In the genomic region with DNA sequence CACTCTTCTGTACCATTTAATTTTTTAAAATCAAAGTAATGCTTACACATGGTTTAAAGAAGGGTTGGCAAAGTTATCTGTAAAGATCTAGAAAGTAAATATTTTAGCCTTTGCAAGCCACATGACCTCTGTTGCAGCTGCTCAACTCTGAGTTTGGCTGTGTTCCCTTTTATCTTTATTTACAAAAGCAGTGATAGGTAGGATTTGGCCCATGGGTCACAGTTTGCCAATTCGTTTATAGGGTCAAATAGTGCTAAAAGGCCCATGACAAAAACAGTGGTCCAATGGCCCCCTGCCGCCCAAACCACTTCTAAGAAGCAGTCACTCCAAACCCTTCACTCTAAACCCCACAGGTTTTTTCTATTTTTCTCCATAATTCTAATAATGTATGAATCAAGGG, we compare ENCODE assay signal across 1 cellular context.
A peak's percentile ranks its signal among the peaks of the same experiment; 100 is the strongest.
TF ChIP-seq lines count a peak whose summit lies in the region.

No MANE protein-coding gene starts in this region.

TF ChIP-seq in HepG2, 621 proteins besides CTCF, POLR2A, EP300 and RAD21 (continued from another document and continues in another):
- TF ChIP-seq HNF4G (IDR thresholded peaks at IDR 0.05; ENCODE audit: borderline replicate concordance, low read depth, low read length) (no peak), HNF4G (CRISPR knock-in tag; IDR thresholded peaks at IDR 0.05; ENCODE audit: borderline replicate concordance, low read depth) (no peak), NCOA5 (CRISPR knock-in tag; IDR thresholded peaks at IDR 0.05) (no peak), HHEX (CRISPR knock-in tag; IDR thresholded peaks at IDR 0.05) (no peak), PHF21A (CRISPR knock-in tag; IDR thresholded peaks at IDR 0.05) (0 out of 2 replicates have a peak, but pooled peaks have one; percentile 57), NFATC3 (CRISPR knock-in tag; IDR thresholded peaks at IDR 0.05) (no peak), ZNF709 (CRISPR knock-in tag; IDR thresholded peaks at IDR 0.05) (no peak), HNRNPK (IDR thresholded peaks at IDR 0.05; ENCODE audit: low read depth, low read length, poor library complexity, severe bottlenecking) (no peak), MXI1 (IDR thresholded peaks at IDR 0.05; ENCODE audit: borderline replicate concordance, low read depth, low read length) (no peak), ZNF235 (CRISPR knock-in tag; IDR thresholded peaks at IDR 0.05; ENCODE audit: borderline replicate concordance) (no peak), RBAK (CRISPR knock-in tag; IDR thresholded peaks at IDR 0.05) (no peak), IRF2 (CRISPR knock-in tag; IDR thresholded peaks at IDR 0.05) (no peak), THAP7 (CRISPR knock-in tag; IDR thresholded peaks at IDR 0.05) (no peak), RXRB (CRISPR knock-in tag; IDR thresholded peaks at IDR 0.05; ENCODE audit: borderline replicate concordance) (peak; percentile 33; the same call in 1 of the 2 replicates), ZNF670 (CRISPR knock-in tag; IDR thresholded peaks at IDR 0.05; ENCODE audit: borderline replicate concordance) (no peak), ZBTB3 (CRISPR knock-in tag; IDR thresholded peaks at IDR 0.05; ENCODE audit: borderline replicate concordance, low read depth) (no peak), ZKSCAN5 (CRISPR knock-in tag; IDR thresholded peaks at IDR 0.05) (no peak), SP140L (CRISPR knock-in tag; IDR thresholded peaks at IDR 0.05; ENCODE audit: borderline replicate concordance) (no peak), GLMP (CRISPR knock-in tag; IDR thresholded peaks at IDR 0.05; ENCODE audit: borderline replicate concordance) (no peak), ZFP82 (CRISPR knock-in tag; IDR thresholded peaks at IDR 0.05; ENCODE audit: borderline replicate concordance) (no peak), SSRP1 (CRISPR knock-in tag; IDR thresholded peaks at IDR 0.05) (no peak), FOXA1 (IDR thresholded peaks at IDR 0.05) (no peak), FOXA1 (CRISPR knock-in tag; IDR thresholded peaks at IDR 0.05) (peak; percentile 49), ZNF550 (CRISPR knock-in tag; IDR thresholded peaks at IDR 0.05; ENCODE audit: borderline replicate concordance) (no peak), NR2F2 (IDR thresholded peaks at IDR 0.05; ENCODE audit: borderline replicate concordance, low read depth) (peak; percentile 92), NR2F6 (IDR thresholded peaks at IDR 0.05) (peak; percentile 83), NR2F6 (CRISPR knock-in tag; IDR thresholded peaks at IDR 0.05) (peak; percentile 80), GATA4 (IDR thresholded peaks at IDR 0.05; ENCODE audit: borderline replicate concordance, low read depth) (no peak), ZNF761 (CRISPR knock-in tag; conservative IDR thresholded peaks at IDR 0.05) (no peak), KDM4B (CRISPR knock-in tag; IDR thresholded peaks at IDR 0.05) (no peak), CBX5 (CRISPR knock-in tag; IDR thresholded peaks at IDR 0.05; ENCODE audit: borderline replicate concordance) (no peak), ZFY (CRISPR knock-in tag; IDR thresholded peaks at IDR 0.05) (no peak), ZNF713 (CRISPR knock-in tag; IDR thresholded peaks at IDR 0.05) (no peak), ZNF615 (CRISPR knock-in tag; IDR thresholded peaks at IDR 0.05; ENCODE audit: borderline replicate concordance) (no peak), ZSCAN22 (CRISPR knock-in tag; IDR thresholded peaks at IDR 0.05) (no peak), HMGA1 (CRISPR knock-in tag; conservative IDR thresholded peaks at IDR 0.05) (no peak), AHDC1 (CRISPR knock-in tag; IDR thresholded peaks at IDR 0.05; ENCODE audit: borderline replicate concordance) (peak; percentile 77; the same call in 1 of the 2 replicates), RFX1 (IDR thresholded peaks at IDR 0.05) (no peak), CREM (IDR thresholded peaks at IDR 0.05) (peak; percentile 21; the same call in 1 of the 2 replicates), CREM (CRISPR knock-in tag; IDR thresholded peaks at IDR 0.05) (no peak), ATRX (CRISPR knock-in tag; IDR thresholded peaks at IDR 0.05; ENCODE audit: borderline replicate concordance) (no peak), ZNF790 (CRISPR knock-in tag; IDR thresholded peaks at IDR 0.05; ENCODE audit: borderline replicate concordance) (no peak), SRY (CRISPR knock-in tag; IDR thresholded peaks at IDR 0.05) (no peak), ZNF484 (CRISPR knock-in tag; IDR thresholded peaks at IDR 0.05; ENCODE audit: borderline replicate concordance, low read depth) (no peak), SNAPC5 (CRISPR knock-in tag; IDR thresholded peaks at IDR 0.05; ENCODE audit: borderline replicate concordance) (no peak), PCBP2 (optimal IDR thresholded peaks at IDR 0.05; ENCODE audit: low read depth, low read length, poor library complexity, severe bottlenecking) (no peak), ZFAT (CRISPR knock-in tag; conservative IDR thresholded peaks at IDR 0.05) (no peak)
- TF ChIP-seq, protein P1, sequence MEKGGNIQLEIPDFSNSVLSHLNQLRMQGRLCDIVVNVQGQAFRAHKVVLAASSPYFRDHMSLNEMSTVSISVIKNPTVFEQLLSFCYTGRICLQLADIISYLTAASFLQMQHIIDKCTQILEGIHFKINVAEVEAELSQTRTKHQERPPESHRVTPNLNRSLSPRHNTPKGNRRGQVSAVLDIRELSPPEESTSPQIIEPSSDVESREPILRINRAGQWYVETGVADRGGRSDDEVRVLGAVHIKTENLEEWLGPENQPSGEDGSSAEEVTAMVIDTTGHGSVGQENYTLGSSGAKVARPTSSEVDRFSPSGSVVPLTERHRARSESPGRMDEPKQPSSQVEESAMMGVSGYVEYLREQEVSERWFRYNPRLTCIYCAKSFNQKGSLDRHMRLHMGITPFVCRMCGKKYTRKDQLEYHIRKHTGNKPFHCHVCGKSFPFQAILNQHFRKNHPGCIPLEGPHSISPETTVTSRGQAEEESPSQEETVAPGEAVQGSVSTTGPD (CRISPR knock-in tag; IDR thresholded peaks at IDR 0.05): peak; percentile 79
- TF ChIP-seq, protein P2, sequence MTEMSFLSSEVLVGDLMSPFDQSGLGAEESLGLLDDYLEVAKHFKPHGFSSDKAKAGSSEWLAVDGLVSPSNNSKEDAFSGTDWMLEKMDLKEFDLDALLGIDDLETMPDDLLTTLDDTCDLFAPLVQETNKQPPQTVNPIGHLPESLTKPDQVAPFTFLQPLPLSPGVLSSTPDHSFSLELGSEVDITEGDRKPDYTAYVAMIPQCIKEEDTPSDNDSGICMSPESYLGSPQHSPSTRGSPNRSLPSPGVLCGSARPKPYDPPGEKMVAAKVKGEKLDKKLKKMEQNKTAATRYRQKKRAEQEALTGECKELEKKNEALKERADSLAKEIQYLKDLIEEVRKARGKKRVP (CRISPR knock-in tag; IDR thresholded peaks at IDR 0.05): no peak
- TF ChIP-seq, protein P3, sequence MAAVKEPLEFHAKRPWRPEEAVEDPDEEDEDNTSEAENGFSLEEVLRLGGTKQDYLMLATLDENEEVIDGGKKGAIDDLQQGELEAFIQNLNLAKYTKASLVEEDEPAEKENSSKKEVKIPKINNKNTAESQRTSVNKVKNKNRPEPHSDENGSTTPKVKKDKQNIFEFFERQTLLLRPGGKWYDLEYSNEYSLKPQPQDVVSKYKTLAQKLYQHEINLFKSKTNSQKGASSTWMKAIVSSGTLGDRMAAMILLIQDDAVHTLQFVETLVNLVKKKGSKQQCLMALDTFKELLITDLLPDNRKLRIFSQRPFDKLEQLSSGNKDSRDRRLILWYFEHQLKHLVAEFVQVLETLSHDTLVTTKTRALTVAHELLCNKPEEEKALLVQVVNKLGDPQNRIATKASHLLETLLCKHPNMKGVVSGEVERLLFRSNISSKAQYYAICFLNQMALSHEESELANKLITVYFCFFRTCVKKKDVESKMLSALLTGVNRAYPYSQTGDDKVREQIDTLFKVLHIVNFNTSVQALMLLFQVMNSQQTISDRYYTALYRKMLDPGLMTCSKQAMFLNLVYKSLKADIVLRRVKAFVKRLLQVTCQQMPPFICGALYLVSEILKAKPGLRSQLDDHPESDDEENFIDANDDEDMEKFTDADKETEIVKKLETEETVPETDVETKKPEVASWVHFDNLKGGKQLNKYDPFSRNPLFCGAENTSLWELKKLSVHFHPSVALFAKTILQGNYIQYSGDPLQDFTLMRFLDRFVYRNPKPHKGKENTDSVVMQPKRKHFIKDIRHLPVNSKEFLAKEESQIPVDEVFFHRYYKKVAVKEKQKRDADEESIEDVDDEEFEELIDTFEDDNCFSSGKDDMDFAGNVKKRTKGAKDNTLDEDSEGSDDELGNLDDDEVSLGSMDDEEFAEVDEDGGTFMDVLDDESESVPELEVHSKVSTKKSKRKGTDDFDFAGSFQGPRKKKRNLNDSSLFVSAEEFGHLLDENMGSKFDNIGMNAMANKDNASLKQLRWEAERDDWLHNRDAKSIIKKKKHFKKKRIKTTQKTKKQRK (IDR thresholded peaks at IDR 0.05; ENCODE audit: low read length): no peak
- TF ChIP-seq, protein P4, sequence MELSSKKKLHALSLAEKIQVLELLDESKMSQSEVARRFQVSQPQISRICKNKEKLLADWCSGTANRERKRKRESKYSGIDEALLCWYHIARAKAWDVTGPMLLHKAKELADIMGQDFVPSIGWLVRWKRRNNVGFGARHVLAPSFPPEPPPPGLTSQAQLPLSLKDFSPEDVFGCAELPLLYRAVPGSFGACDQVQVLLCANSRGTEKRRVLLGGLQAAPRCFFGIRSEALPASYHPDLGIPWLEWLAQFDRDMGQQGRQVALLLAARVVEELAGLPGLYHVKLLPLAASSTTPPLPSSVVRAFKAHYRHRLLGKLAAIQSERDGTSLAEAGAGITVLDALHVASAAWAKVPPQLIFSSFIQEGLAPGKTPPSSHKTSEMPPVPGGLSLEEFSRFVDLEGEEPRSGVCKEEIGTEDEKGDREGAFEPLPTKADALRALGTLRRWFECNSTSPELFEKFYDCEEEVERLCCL (CRISPR knock-in tag; IDR thresholded peaks at IDR 0.05; ENCODE audit: borderline replicate concordance): no peak
